In the genomic region with DNA sequence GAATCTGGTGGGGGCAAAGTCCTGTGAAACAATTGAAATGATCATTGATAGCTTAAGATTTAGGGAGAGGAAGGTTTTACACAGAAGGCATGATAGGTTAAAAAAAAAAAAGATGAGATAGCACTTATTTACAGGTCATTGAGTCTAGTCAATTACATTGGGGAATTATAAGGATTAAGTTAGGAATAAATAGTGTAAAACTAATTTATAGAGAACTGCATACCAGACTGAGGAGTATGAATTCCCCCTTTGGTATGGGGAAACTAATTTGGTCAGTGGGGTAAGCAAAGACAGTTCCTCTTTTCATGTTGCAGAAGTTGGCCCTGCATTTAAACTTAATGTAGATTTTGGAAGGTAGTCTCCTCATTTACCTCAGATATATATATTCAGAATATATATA, we compare ENCODE assay signal across 10 cellular contexts. TPM values are rescaled to one million over a fixed set of nuclear protein-coding genes. Genes with fewer than 3 reads are reported as not detected.
DNase-seq lines count a peak whose midpoint lies in the region; ATAC-seq, FAIRE-seq and TF ChIP-seq lines count a peak whose summit lies in the region.
"Had no signal": no experiment of that assay in that cellular context is flagged by ENCODE, and none has a peak within 500 bp of the region (broad histone marks: within the 10 kb centered on the region; RNA-seq: fewer than 3 reads in every experiment).

No MANE protein-coding gene starts in this region.

- RAD21 ChIA-PET in GM12878 (lab: Charles Lee; ENCODE audit: unreplicated experiment) = interaction anchor here (1.0 to 4.3 kb wide), 4 partner anchors 8 to 128 kb away, joined by 3 to 25 read pairs (median 8); no protein-coding TSS in a partner anchor

- H3K27me3 ChIP-seq in CD8-positive, alpha-beta memory T cell (ENCODE audit: insufficient read depth, low read length, poor library complexity, severe bottlenecking) = no peaks in the 10 kb centered on the region
- H3K27me3 ChIP-seq in GM12878 (replicated peaks in 1 of 2; ENCODE audit: control insufficient read depth in 2 of 2, insufficient read depth in 2 of 2, low read length in 1 of 2) (no peaks in the 10 kb centered on the region), HAP-1 (ENCODE audit: low read depth) (no peaks in the 10 kb centered on the region), thyroid gland (no peaks in the 10 kb centered on the region)

- peak overlapping the region in 4 of 7 donors; percentile 1 to 29 (median 11) for H3K4me3 Mint-ChIP-seq in CD8-positive, alpha-beta memory T cell

- H3K9ac ChIP-seq in GM12878 (ENCODE audit: control insufficient read depth, insufficient read depth, low read length) = no peak overlapping the region

- FAIRE-seq in GM12878 (lab: Jason Lieb, UNC) (peak; percentile 69), HTR-8/SVneo (lab: Jason Lieb, UNC) (no peak)
- FAIRE-seq: colon had no signal

- no peak for TF ChIP-seq CTCF in GM12878 (IDR thresholded peaks at IDR 0.05 in 2 of 3, conservative IDR thresholded peaks at IDR 0.05 in 1 of 3; ENCODE audit: control insufficient read depth in 2 of 3, extremely low read depth in 1 of 3, insufficient read depth in 1 of 3, low read depth in 3 of 3, low read length in 3 of 3)
- no peak for TF ChIP-seq CTCF in thyroid gland (IDR thresholded peaks at IDR 0.05)

- no peak overlapping the region for H2AFZ ChIP-seq in GM12878 (ENCODE audit: control insufficient read depth, low read depth, low read length)

- no peak for DNase-seq in CD8-positive, alpha-beta memory T cell
- DNase-seq in GM12878 (ENCODE audit: low read depth, low spot score) (peak; percentile 23), HTR-8/SVneo (ENCODE audit: insufficient read length, low spot score) (no peak), HAP-1 (ENCODE audit: low spot score in 2 of 2) (no peak), C1 segment of cervical spinal cord (lab: John Stamatoyannopoulos, UW) (no peak), thyroid gland (no peak)
- DNase-seq: kidney glomerular epithelial cell had no signal

- H3K4me3 ChIP-seq in CD8-positive, alpha-beta memory T cell (ENCODE audit: low read length) = no peak overlapping the region
- H3K4me3 ChIP-seq in GM12878 (peak overlapping the region; percentile 51; the same call in 1 of the 2 replicates), HAP-1 (no peak overlapping the region), thyroid gland (replicated peaks in 1 of 3) (no peak overlapping the region)

- peak overlapping the region in 7 of 8 donors; percentile 0 to 84 (median 51) for H3K27ac Mint-ChIP-seq in CD8-positive, alpha-beta memory T cell

- H3K79me2 ChIP-seq in GM12878 (ENCODE audit: control insufficient read depth, insufficient read depth, low read length) = peaks cover 85% of the 10 kb centered on the region

- SMC1A ChIA-PET in GM12878 (lab: Charles Lee; ENCODE audit: uncharacterized antibody, unreplicated experiment) = interaction anchor here (0.7 to 4.9 kb wide), 7 partner anchors 9 to 309 kb away, joined by 3 to 31 read pairs (median 6); no protein-coding TSS in a partner anchor

- no TSS peak for BruUV-seq in GM12878 (replicated peaks; lab: Mats Ljungman, UMichigan)

- H4K20me1 ChIP-seq in GM12878 (ENCODE audit: control insufficient read depth, insufficient read depth) = no peaks in the 10 kb centered on the region; the same call in 1 of the 2 replicates

- CTCF ChIA-PET in CD8-positive, alpha-beta memory T cell (lab: Charles Lee) = interaction anchor here (2.8 kb wide), 1 partner anchor 41 kb away, joined by 16 read pairs; no protein-coding TSS in a partner anchor
- CTCF ChIA-PET in GM12878 (lab: Yijun Ruan, JAX) = interaction anchor here (1.4 to 4.5 kb wide), 3 partner anchors 10 to 111 kb away, joined by 3 to 19 read pairs (median 12); partner anchors contain the start of gene GLS

- no peaks in the 10 kb centered on the region for H3K27me3 Mint-ChIP-seq in CD8-positive, alpha-beta memory T cell

- no peaks in the 10 kb centered on the region for H3K9me3 Mint-ChIP-seq in CD8-positive, alpha-beta memory T cell

- H3K9me3 ChIP-seq in CD8-positive, alpha-beta memory T cell (ENCODE audit: low read length) = no peaks in the 10 kb centered on the region
- H3K9me3 ChIP-seq in GM12878 (replicated peaks; ENCODE audit: control insufficient read depth, insufficient read depth, low read length) (no peaks in the 10 kb centered on the region), HAP-1 (no peaks in the 10 kb centered on the region), thyroid gland (no peaks in the 10 kb centered on the region)

- in situ Hi-C loops in GM12878 (cut with MboI) = loop anchor here (25.0 kb wide), 1 partner anchor 771 kb away; no protein-coding TSS in a partner anchor
- in situ Hi-C loops in HAP-1 (cut with MboI; ENCODE audit: low sequenced_read_pairs) = no loop called here

- H3K36me3 ChIP-seq in CD8-positive, alpha-beta memory T cell (ENCODE audit: insufficient read depth, low read length) = no peaks in the 10 kb centered on the region
- H3K36me3 ChIP-seq in GM12878 (ENCODE audit: control insufficient read depth in 2 of 2, insufficient read depth in 2 of 2, low read length in 1 of 2) (peaks cover 0 to 18% of the 10 kb centered on the region in 2 experiments; a peak in 2 of 4 replicates), HAP-1 (replicated peaks) (peaks cover 11% of the 10 kb centered on the region), thyroid gland (no peaks in the 10 kb centered on the region)

- H3K27ac ChIP-seq in CD8-positive, alpha-beta memory T cell (ENCODE audit: low read depth, low read length) = no peak overlapping the region
- H3K27ac ChIP-seq in GM12878 (ENCODE audit: control insufficient read depth, insufficient read depth) (peak overlapping the region; percentile 62; the same call in 1 of the 2 replicates), thyroid gland (peak overlapping the region in 1 of 3 donors; percentile 23)

- intact Hi-C loops in GM12878 (cut with micrococcal nuclease; ENCODE audit: unreplicated experiment) (no loop called here), thyroid gland (cut with DNase I) (no loop called here)

- peaks cover 70 to 93% (median 92%) of the 10 kb centered on the region in 3 donors for H3K4me1 Mint-ChIP-seq in CD8-positive, alpha-beta memory T cell

- no peak for TF ChIP-seq RAD21 in GM12878 (IDR thresholded peaks at IDR 0.05; ENCODE audit: insufficient read depth, low read depth, low read length)

- TF ChIP-seq POLR2A in GM12878 (IDR thresholded peaks at IDR 0.05; ENCODE audit: low read depth, low read length) = no peak
- no peak for TF ChIP-seq POLR2A in thyroid gland (IDR thresholded peaks at IDR 0.05)

- peaks cover 50% of the 10 kb centered on the region for H3K4me1 ChIP-seq in CD8-positive, alpha-beta memory T cell (ENCODE audit: insufficient read depth, low read length)
- H3K4me1 ChIP-seq in GM12878 (ENCODE audit: control insufficient read depth, insufficient read depth, low read length) (peaks cover 28% of the 10 kb centered on the region), HAP-1 (peaks cover 39% of the 10 kb centered on the region), thyroid gland (peaks cover 47 to 61% of the 10 kb centered on the region in 2 donors)

- ATAC-seq in GM19395 (IDR thresholded peaks at IDR 0.05; ENCODE audit: unreplicated experiment) (peak; percentile 58), HG03460 (IDR thresholded peaks at IDR 0.05; ENCODE audit: unreplicated experiment) (peak; percentile 51), GM12878 (peak; percentile 68)

- no peak; a peak in 1 of 4 replicates for TF ChIP-seq EP300 in GM12878 (IDR thresholded peaks at IDR 0.05; ENCODE audit: borderline replicate concordance in 1 of 2, control insufficient read depth in 1 of 2, low read depth in 2 of 2, low read length in 2 of 2)

- POLR2A ChIA-PET in CD8-positive, alpha-beta memory T cell (lab: Charles Lee) = interaction anchor here (0.6 kb wide), 1 partner anchor 220 kb away, joined by 3 read pairs; no protein-coding TSS in a partner anchor
- POLR2A ChIA-PET in GM12878 (lab: Charles Lee) = interaction anchor here (2.3 to 5.5 kb wide), 2 partner anchors 10 to 129 kb away, joined by 8 to 41 read pairs; partner anchors contain the start of gene GLS

- peak overlapping the region; percentile 31 for H3K4me2 ChIP-seq in GM12878 (ENCODE audit: control insufficient read depth, insufficient read depth)

- H3K36me3 Mint-ChIP-seq in CD8-positive, alpha-beta memory T cell = peaks cover 0 to 50% (median 5%) of the 10 kb centered on the region in 3 donors

TF ChIP-seq in GM12878, 131 proteins besides CTCF, POLR2A, EP300 and RAD21 (continues in another document):
- TF ChIP-seq BACH1 (IDR thresholded peaks at IDR 0.05; ENCODE audit: borderline replicate concordance) = peak; percentile 44; the same call in 1 of the 2 replicates

RNA-seq across cellular contexts. Expression of gene GLS, which starts 10.7 kb away (rescaled TPM):
- total RNA-seq in CD8-positive, alpha-beta memory T cell = 100 to 1,000 TPM; 209 to 222 TPM
- 50.9 TPM for polyA plus RNA-seq in CD8-positive, alpha-beta memory T cell
- total RNA-seq in GM12878 (2013; cell fraction: nucleolus; rRNA removed) = 427 and 463 TPM in 2 replicates
- 96.2 and 109 TPM in 2 replicates for total RNA-seq in GM12878 (2014; rRNA removed)
- total RNA-seq in GM12878 (2014; rRNA removed; fragmentation: Illumina TruSeq; extraction: Trizol) = 107 and 109 TPM in 2 replicates
- total RNA-seq in GM12878 (2021) = 121 and 129 TPM in 2 replicates
- polyA plus RNA-seq in GM12878 (2011; ENCODE audit: low read depth) = 36.5 TPM
- polyA plus RNA-seq in GM12878 (2011; rRNA removed) = 145 and 191 TPM in 2 replicates
- 26.4 and 27.0 TPM in 2 replicates for polyA plus RNA-seq in GM12878 (2011; cell fraction: cytosol; rRNA removed)
- 118 and 148 TPM in 2 replicates for polyA plus RNA-seq in GM12878 (2011; cell fraction: nucleus; rRNA removed)
- 56.9 and 65.3 TPM in 2 replicates for polyA plus RNA-seq in GM12878 (2012)
- polyA plus RNA-seq in GM12878 (2014; fragmentation: Illumina TruSeq; extraction: Trizol) = 73.6 and 96.1 TPM in 2 replicates
- 10 to 100 TPM; 23.7 to 30.5 TPM for polyA plus RNA-seq in GM12878 (2014; fragmentation: Nextera tagmentation; extraction: Ambion mirVana)
- 55.8 and 68.0 TPM in 2 replicates for polyA plus RNA-seq in GM12878 (2014; rRNA removed)
- 10 to 100 TPM; 15.7 to 48.8 TPM for polyA plus RNA-seq in GM12878 (2016; fragmentation: Nextera tagmentation; extraction: Ambion mirVana)
- polyA minus RNA-seq in GM12878 (2011; rRNA and poly(A)+ RNA removed) = 155 and 229 TPM in 2 replicates
- polyA minus RNA-seq in GM12878 (2011; cell fraction: cytosol; rRNA and poly(A)+ RNA removed) = 35.5 and 56.9 TPM in 2 replicates
- 173 and 288 TPM in 2 replicates for polyA minus RNA-seq in GM12878 (2011; cell fraction: nucleus; rRNA and poly(A)+ RNA removed)
- 100 to 1,000 TPM; 175 to 274 (median 197) TPM for total RNA-seq in thyroid gland
